Comparison of ENCODE assay signal across 19 cellular contexts in the genomic region with DNA sequence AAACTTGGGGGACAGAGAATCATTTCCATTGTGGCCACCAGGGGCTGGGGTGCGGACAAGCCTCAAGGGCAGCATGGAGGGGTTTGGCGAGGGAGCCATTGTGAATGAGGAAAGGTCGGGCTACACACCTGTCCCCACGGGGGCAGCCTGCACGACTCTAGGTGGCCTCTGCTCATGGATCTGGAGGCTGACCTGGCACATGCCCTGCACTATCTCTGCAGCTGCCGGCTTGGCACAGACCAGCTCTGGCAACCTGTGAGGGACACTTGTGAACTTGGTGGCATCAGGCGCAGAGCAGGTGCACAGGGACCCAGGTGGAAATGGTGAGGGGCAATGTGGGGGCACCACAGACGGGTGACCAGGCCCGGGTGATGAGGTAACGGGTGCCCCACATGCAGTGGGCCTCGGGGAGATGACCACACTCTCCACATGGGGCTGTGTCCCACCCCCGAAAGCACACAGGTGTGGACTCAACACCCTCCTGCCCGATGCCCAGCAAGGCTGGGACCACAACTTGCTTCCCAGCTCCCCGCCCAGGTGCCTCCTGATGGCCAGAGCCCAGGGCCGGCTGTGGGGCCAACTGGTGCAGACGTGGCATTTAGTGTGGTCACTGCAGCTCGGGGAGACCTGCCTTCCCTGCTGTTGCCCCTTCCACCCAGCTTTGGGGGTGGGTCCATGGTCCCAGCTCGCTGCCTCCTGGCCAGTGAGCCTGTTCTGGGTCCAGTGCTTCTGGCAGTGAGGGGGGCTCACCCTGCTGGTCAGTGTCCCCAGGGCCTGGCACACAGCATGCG.
DNase-seq lines count a peak whose midpoint lies in the region; ATAC-seq and TF ChIP-seq lines count a peak whose summit lies in the region.
"Had no signal": no experiment of that assay in that cellular context is flagged by ENCODE, and none has a peak within 500 bp of the region (broad histone marks: within the 10 kb centered on the region; RNA-seq: fewer than 3 reads in every experiment).

No MANE protein-coding gene starts in this region.

- no peak overlapping the region for H3K27ac ChIP-seq in left ventricle myocardium inferior (replicated peaks)
- H3K27ac ChIP-seq: 22Rv1, ascending aorta, C4-2B, foreskin keratinocyte, tibial artery had no signal

- intact Hi-C loops in left ventricle myocardium inferior (cut with micrococcal nuclease), result no loop called here

- H3K9me3 ChIP-seq in left ventricle myocardium inferior (replicated peaks), result no peaks in the 10 kb centered on the region
- H3K9me3 ChIP-seq: ascending aorta, MG63, tibial artery had no signal

- in situ Hi-C loops in astrocyte of the spinal cord (cut with HindIII; ENCODE audit: low sequenced_read_pairs), result no loop called here

- DNase-seq in activated CD8-positive, alpha-beta memory T cell treated with anti-CD3 and anti-CD28 coated beads, Interleukin-2, amount 50 U/mL, for 4 hours, result peak; percentile 15
- no peak for DNase-seq in activated CD8-positive, alpha-beta memory T cell treated with anti-CD3 and anti-CD28 coated beads for 24 hours
- DNase-seq in astrocyte of the spinal cord (ENCODE audit: low read depth, low spot score) (no peak), left ventricle myocardium inferior (peak; percentile 17), retinal pigment epithelial cell (ENCODE audit: low read depth) (no peak), EL (no peak)
- DNase-seq: DMS53; foreskin keratinocyte; mesenchymal stem cell; MG63; NCI-H1694 treated with DMSO at 0.1 percent for 48 hours; NCI-H446 treated with DMSO at 0.1 percent for 48 hours; stimulated activated CD4-positive, alpha-beta T cell treated with anti-CD3 and anti-CD28 coated beads, Interleukin-4, amount 100 ng/mL, for 4 hours had no signal

- H3K36me3 ChIP-seq in left ventricle myocardium inferior, result no peaks in the 10 kb centered on the region
- H3K36me3 ChIP-seq: ascending aorta had no signal

- peaks cover 45% of the 10 kb centered on the region for H3K4me1 ChIP-seq in left ventricle myocardium inferior
- H3K4me1 ChIP-seq: foreskin keratinocyte had no signal

- H3K4me3 ChIP-seq in astrocyte of the spinal cord (ENCODE audit: low read depth, low read length) (no peak overlapping the region), left ventricle myocardium inferior (no peak overlapping the region), retinal pigment epithelial cell (ENCODE audit: low read length) (no peak overlapping the region)
- H3K4me3 ChIP-seq: ascending aorta, MG63, tibial artery had no signal

- TF ChIP-seq CTCF in astrocyte of the spinal cord (IDR thresholded peaks at IDR 0.05; ENCODE audit: low read depth, low read length) (peak; percentile 4), left ventricle myocardium inferior (IDR thresholded peaks at IDR 0.05; ENCODE audit: borderline replicate concordance) (peak; percentile 25), retinal pigment epithelial cell (conservative IDR thresholded peaks at IDR 0.05; ENCODE audit: low read depth, low read length) (peak; percentile 9)

- ATAC-seq in GM19452 (IDR thresholded peaks at IDR 0.05; ENCODE audit: unreplicated experiment) (no peak), GM21737 (IDR thresholded peaks at IDR 0.05; ENCODE audit: unreplicated experiment) (no peak)
- ATAC-seq: foreskin keratinocyte had no signal

- no peaks in the 10 kb centered on the region for H3K27me3 ChIP-seq in left ventricle myocardium inferior (ENCODE audit: low read depth)
- H3K27me3 ChIP-seq: ascending aorta, foreskin keratinocyte, MG63, tibial artery had no signal

Comparison
In these comparisons a context has a peak if more than half of its experiments do, and no peak if none do; other contexts are left out.
1. DNase-seq: peak in activated CD8-positive, alpha-beta memory T cell treated with anti-CD3 and anti-CD28 coated beads, Interleukin-2, amount 50 U/mL, for 4 hours (single experiment) and left ventricle myocardium inferior (single experiment); none in activated CD8-positive, alpha-beta memory T cell treated with anti-CD3 and anti-CD28 coated beads for 24 hours (single experiment), astrocyte of the spinal cord (single experiment), retinal pigment epithelial cell (single experiment) and EL (single experiment).
2. Peak in every context shown above with its lines, with median percentiles within 50 percentile points of each other: CTCF ChIP-seq.